In the genomic region with DNA sequence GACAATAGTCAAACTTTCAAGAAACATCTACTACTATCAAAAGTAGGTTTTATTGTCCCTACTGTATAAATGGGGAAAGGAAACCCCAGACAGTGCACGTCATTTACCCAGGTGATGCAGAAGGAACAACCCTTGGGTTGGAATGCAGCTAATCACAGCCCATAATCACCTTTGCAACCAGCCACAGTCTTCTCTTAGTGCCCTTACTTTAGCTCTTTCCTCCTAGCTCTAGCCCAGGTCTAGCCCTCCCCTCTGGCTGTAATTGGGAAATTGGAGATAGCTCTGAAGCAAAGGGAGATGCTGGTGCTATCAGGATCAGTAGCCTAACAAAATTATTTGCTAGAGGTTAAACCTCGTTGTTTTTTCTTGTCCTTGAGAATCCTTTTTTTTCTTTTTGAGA, we compare ENCODE assay signal across 1 cellular context.
TF ChIP-seq lines count a peak whose summit lies in the region.

No MANE protein-coding gene starts in this region.

TF ChIP-seq in WTC11, 78 proteins besides CTCF, POLR2A, EP300 and RAD21 (continued from another document):
- no peak for TF ChIP-seq HMGXB4 (CRISPR knock-in tag; IDR thresholded peaks at IDR 0.05)
- TF ChIP-seq, protein P1, sequence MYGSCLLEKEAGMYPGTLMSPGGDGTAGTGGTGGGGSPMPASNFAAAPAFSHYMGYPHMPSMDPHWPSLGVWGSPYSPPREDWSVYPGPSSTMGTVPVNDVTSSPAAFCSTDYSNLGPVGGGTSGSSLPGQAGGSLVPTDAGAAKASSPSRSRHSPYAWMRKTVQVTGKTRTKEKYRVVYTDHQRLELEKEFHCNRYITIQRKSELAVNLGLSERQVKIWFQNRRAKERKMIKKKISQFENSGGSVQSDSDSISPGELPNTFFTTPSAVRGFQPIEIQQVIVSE (CRISPR knock-in tag; IDR thresholded peaks at IDR 0.05; ENCODE audit: borderline replicate concordance), result no peak
- TF ChIP-seq, protein P2, sequence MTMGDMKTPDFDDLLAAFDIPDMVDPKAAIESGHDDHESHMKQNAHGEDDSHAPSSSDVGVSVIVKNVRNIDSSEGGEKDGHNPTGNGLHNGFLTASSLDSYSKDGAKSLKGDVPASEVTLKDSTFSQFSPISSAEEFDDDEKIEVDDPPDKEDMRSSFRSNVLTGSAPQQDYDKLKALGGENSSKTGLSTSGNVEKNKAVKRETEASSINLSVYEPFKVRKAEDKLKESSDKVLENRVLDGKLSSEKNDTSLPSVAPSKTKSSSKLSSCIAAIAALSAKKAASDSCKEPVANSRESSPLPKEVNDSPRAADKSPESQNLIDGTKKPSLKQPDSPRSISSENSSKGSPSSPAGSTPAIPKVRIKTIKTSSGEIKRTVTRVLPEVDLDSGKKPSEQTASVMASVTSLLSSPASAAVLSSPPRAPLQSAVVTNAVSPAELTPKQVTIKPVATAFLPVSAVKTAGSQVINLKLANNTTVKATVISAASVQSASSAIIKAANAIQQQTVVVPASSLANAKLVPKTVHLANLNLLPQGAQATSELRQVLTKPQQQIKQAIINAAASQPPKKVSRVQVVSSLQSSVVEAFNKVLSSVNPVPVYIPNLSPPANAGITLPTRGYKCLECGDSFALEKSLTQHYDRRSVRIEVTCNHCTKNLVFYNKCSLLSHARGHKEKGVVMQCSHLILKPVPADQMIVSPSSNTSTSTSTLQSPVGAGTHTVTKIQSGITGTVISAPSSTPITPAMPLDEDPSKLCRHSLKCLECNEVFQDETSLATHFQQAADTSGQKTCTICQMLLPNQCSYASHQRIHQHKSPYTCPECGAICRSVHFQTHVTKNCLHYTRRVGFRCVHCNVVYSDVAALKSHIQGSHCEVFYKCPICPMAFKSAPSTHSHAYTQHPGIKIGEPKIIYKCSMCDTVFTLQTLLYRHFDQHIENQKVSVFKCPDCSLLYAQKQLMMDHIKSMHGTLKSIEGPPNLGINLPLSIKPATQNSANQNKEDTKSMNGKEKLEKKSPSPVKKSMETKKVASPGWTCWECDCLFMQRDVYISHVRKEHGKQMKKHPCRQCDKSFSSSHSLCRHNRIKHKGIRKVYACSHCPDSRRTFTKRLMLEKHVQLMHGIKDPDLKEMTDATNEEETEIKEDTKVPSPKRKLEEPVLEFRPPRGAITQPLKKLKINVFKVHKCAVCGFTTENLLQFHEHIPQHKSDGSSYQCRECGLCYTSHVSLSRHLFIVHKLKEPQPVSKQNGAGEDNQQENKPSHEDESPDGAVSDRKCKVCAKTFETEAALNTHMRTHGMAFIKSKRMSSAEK (CRISPR knock-in tag; IDR thresholded peaks at IDR 0.05; ENCODE audit: borderline replicate concordance), result no peak
- TF ChIP-seq, protein P3, sequence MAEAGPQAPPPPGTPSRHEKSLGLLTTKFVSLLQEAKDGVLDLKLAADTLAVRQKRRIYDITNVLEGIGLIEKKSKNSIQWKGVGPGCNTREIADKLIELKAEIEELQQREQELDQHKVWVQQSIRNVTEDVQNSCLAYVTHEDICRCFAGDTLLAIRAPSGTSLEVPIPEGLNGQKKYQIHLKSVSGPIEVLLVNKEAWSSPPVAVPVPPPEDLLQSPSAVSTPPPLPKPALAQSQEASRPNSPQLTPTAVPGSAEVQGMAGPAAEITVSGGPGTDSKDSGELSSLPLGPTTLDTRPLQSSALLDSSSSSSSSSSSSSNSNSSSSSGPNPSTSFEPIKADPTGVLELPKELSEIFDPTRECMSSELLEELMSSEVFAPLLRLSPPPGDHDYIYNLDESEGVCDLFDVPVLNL (CRISPR knock-in tag; IDR thresholded peaks at IDR 0.05; ENCODE audit: borderline replicate concordance, low read depth), result no peak
- TF ChIP-seq MXD4 (CRISPR knock-in tag; IDR thresholded peaks at IDR 0.05; ENCODE audit: borderline replicate concordance), result no peak
- no peak for TF ChIP-seq ERG (CRISPR knock-in tag; IDR thresholded peaks at IDR 0.05)
- TF ChIP-seq ATF3 (CRISPR knock-in tag; conservative IDR thresholded peaks at IDR 0.05), result no peak
- no peak for TF ChIP-seq FOXP1 (CRISPR knock-in tag; IDR thresholded peaks at IDR 0.05; ENCODE audit: borderline replicate concordance)
- no peak for TF ChIP-seq TEAD4 (CRISPR knock-in tag; IDR thresholded peaks at IDR 0.05)
